ENCODE assay signal across 12 cellular contexts in the genomic region with DNA sequence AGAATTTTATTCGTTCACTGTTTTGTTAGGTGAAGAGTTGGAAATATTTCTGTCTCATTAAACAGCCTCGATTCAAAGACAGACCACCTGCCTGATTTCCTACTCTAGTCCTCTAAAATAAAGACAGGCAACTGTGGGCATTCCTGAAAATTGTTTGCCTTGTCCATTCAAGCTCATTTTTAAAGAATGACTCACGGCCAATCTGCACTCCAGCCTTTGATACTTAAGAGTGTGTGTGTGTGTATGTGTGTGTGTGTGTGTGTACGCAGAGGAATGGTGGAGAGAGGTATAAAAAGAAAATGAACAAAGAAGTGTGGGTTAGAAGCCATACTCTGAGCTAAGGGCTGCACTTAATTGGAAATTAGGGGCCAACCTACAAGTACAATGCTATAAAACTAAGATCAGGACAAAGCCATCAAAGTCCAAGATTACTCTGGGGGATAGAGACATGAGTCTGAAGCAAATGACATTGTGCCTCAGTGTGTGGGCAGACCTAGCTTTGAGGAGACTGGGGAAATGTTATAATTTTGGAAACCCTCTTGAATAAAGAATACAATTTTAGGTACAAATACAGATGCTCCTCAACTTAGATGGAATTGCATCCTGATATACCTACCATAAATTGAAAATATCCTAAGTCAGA. TPM values are rescaled to one million over a fixed set of nuclear protein-coding genes. Genes with fewer than 3 reads are reported as not detected.
DNase-seq lines count a peak whose midpoint lies in the region; ATAC-seq, FAIRE-seq and TF ChIP-seq lines count a peak whose summit lies in the region.
"Had no signal": no experiment of that assay in that cellular context is flagged by ENCODE, and none has a peak within 500 bp of the region (broad histone marks: within the 10 kb centered on the region; RNA-seq: fewer than 3 reads in every experiment).

No MANE protein-coding gene starts in this region.

- DNase-seq in COLO829 (ENCODE audit: low spot score) (peak; percentile 56), LHCN-M2 (ENCODE audit: low read depth) (peak; percentile 93), K562 (ENCODE audit: extremely low read depth in 1 of 4, low spot score in 3 of 4) (peak in 1 of 4 experiments; percentile 23), mesendoderm (peak; percentile 23), NAMALWA (ENCODE audit: low spot score) (no peak), tibial artery (no peak)
- DNase-seq in activated naive CD4-positive, alpha-beta T cell treated with anti-CD3 and anti-CD28 coated beads, Interleukin-2, amount 10 ng/mL, durations not matched to agents 7 days and 5 days, result no peak
- no peak for DNase-seq in activated naive CD8-positive, alpha-beta T cell treated with anti-CD3 and anti-CD28 coated beads for 36 hours
- DNase-seq: activated T-cell treated with anti-CD3 and anti-CD28 coated beads, Interleukin-2, amount 50 U/mL, for 24 hours; NCI-H1694; stomach had no signal

- no peaks in the 10 kb centered on the region for H3K27me3 ChIP-seq in K562 (ENCODE audit: control insufficient read depth in 2 of 2, insufficient read depth in 2 of 2, low read length in 2 of 2)
- no peaks in the 10 kb centered on the region for H3K27me3 ChIP-seq in mesendoderm (ENCODE audit: insufficient read depth, low read length, poor library complexity)
- H3K27me3 ChIP-seq in tibial artery, result peaks cover 0 to 2% of the 10 kb centered on the region in 2 donors
- H3K27me3 ChIP-seq: stomach had no signal

- no peak for TF ChIP-seq POLR2A in K562 (conservative IDR thresholded peaks at IDR 0.05)

- H3K36me3 ChIP-seq in K562 (ENCODE audit: control insufficient read depth, insufficient read depth, low read length) (no peaks in the 10 kb centered on the region), mesendoderm (ENCODE audit: control insufficient read depth, insufficient read depth, low read length) (no peaks in the 10 kb centered on the region), tibial artery (no peaks in the 10 kb centered on the region)
- H3K36me3 ChIP-seq: stomach had no signal

- no peak overlapping the region for H2AK5ac ChIP-seq in mesendoderm (ENCODE audit: low read length)

- no peak for TF ChIP-seq EP300 in K562 (IDR thresholded peaks at IDR 0.05; ENCODE audit: low read length)

- H3K27ac ChIP-seq in K562 (ENCODE audit: extremely low read depth, low read depth, low read length), result no peak overlapping the region
- H3K27ac ChIP-seq in mesendoderm (ENCODE audit: low read depth, low read length), result no peak overlapping the region
- no peak overlapping the region for H3K27ac ChIP-seq in tibial artery

- no peak overlapping the region for H2BK15ac ChIP-seq in mesendoderm (replicated peaks; ENCODE audit: low read depth)

- in situ Hi-C loops in K562 (cut with MboI), result loop anchor here (25.0 kb wide), 1 partner anchor 1010 kb away; no protein-coding TSS in a partner anchor

- H3K36me3 Mint-ChIP-seq in activated naive CD4-positive, alpha-beta T cell treated with anti-CD3 and anti-CD28 coated beads, Interleukin-2, amount 10 ng/mL, durations not matched to agents 7 days and 5 days, result no peaks in the 10 kb centered on the region
- no peaks in the 10 kb centered on the region for H3K36me3 Mint-ChIP-seq in activated naive CD8-positive, alpha-beta T cell treated with anti-CD3 and anti-CD28 coated beads for 36 hours

- H3K4me1 ChIP-seq in K562 (replicated peaks in 1 of 2; ENCODE audit: control insufficient read depth in 2 of 2, insufficient read depth in 2 of 2, low read length in 2 of 2), result peaks cover 0 to 6% of the 10 kb centered on the region in 2 experiments; a peak in 2 of 5 replicates
- H3K4me1 ChIP-seq in mesendoderm (ENCODE audit: control insufficient read depth, low read depth, low read length), result no peaks in the 10 kb centered on the region
- peaks cover 0 to 5% (median 0%) of the 10 kb centered on the region in 4 donors for H3K4me1 ChIP-seq in tibial artery

- no peak overlapping the region for H3K4me2 ChIP-seq in K562 (ENCODE audit: insufficient read depth, low read length)
- H3K4me2 ChIP-seq in mesendoderm (ENCODE audit: low read length), result no peak overlapping the region

- no peak for ATAC-seq in K562

- POLR2A ChIA-PET in K562 (lab: Yijun Ruan, JAX), result interaction anchor here (0.6 to 1.5 kb wide), 2 partner anchors 12 to 247 kb away, joined by 3 to 5 read pairs; no protein-coding TSS in a partner anchor

- peaks cover 17% of the 10 kb centered on the region for H3K27me3 Mint-ChIP-seq in activated naive CD4-positive, alpha-beta T cell treated with anti-CD3 and anti-CD28 coated beads, Interleukin-2, amount 10 ng/mL, durations not matched to agents 7 days and 5 days
- H3K27me3 Mint-ChIP-seq in activated naive CD8-positive, alpha-beta T cell treated with anti-CD3 and anti-CD28 coated beads for 36 hours, result peaks cover 5% of the 10 kb centered on the region

- FAIRE-seq in K562 (lab: Jason Lieb, UNC), result peak; percentile 15

- no peak overlapping the region for H2BK5ac ChIP-seq in mesendoderm (ENCODE audit: low read length)

- H3K79me2 ChIP-seq in K562 (ENCODE audit: control insufficient read depth, insufficient read depth, low read length) (no peaks in the 10 kb centered on the region), mesendoderm (ENCODE audit: control insufficient read depth, insufficient read depth, low read length) (no peaks in the 10 kb centered on the region)

- 10% methylated on average over 4 of the region's 4 CpGs for WGBS in K562 (ENCODE audit: insufficient coverage, low coverage, missing lambda C conversion rate)
- WGBS in mesendoderm (ENCODE audit: extremely low coverage, insufficient coverage, low lambda C conversion rate), result no CpG with 5 or more reads among the region's 4 CpGs

- no peak overlapping the region for H3K4ac ChIP-seq in mesendoderm (ENCODE audit: low read depth, low read length)

- H3K18ac ChIP-seq in mesendoderm (ENCODE audit: low read length), result no peak overlapping the region

- H3K9me3 ChIP-seq in K562 (replicated peaks; ENCODE audit: control insufficient read depth, insufficient read depth, low read depth, low read length) (no peaks in the 10 kb centered on the region), tibial artery (no peaks in the 10 kb centered on the region)
- H3K9me3 ChIP-seq: stomach had no signal

- CTCF ChIA-PET in K562 (lab: Yijun Ruan, JAX; ENCODE audit: low intra/inter-chr PET ratio), result no interaction called here
- CTCF ChIA-PET in activated naive CD4-positive, alpha-beta T cell treated with anti-CD3 and anti-CD28 coated beads, Interleukin-2, amount 10 ng/mL, durations not matched to agents 7 days and 5 days (lab: Charles Lee), result interaction anchor here (0.6 to 2.2 kb wide), 6 partner anchors 10 to 574 kb away, joined by 3 to 11 read pairs (median 4); a partner anchor contains a TSS

- H3K9me1 ChIP-seq in K562 (ENCODE audit: control insufficient read depth, insufficient read depth, low read length), result no peaks in the 10 kb centered on the region

- H3K27ac Mint-ChIP-seq in activated naive CD4-positive, alpha-beta T cell treated with anti-CD3 and anti-CD28 coated beads, Interleukin-2, amount 10 ng/mL, durations not matched to agents 7 days and 5 days, result no peak overlapping the region
- no peak overlapping the region for H3K27ac Mint-ChIP-seq in activated naive CD8-positive, alpha-beta T cell treated with anti-CD3 and anti-CD28 coated beads for 36 hours
- H3K27ac Mint-ChIP-seq: activated T-cell treated with anti-CD3 and anti-CD28 coated beads, Interleukin-2, amount 50 U/mL, for 24 hours; T-helper 1 cell treated with Interleukin-12 subunit alpha and Interleukin-12 subunit beta and Interleukin-4 antibody, amounts not matched to agents 30 μg/mL and 1 μg/mL, for 36 hours had no signal

- H3K79me1 ChIP-seq in mesendoderm (ENCODE audit: low read length), result no peaks in the 10 kb centered on the region

- BruUV-seq in K562 (replicated peaks; lab: Mats Ljungman, UMichigan), result no TSS peak

- H3K56ac ChIP-seq in mesendoderm (ENCODE audit: low read length), result no peak overlapping the region

- peaks cover 42% of the 10 kb centered on the region for H3K4me1 Mint-ChIP-seq in activated naive CD4-positive, alpha-beta T cell treated with anti-CD3 and anti-CD28 coated beads, Interleukin-2, amount 10 ng/mL, durations not matched to agents 7 days and 5 days
- peaks cover 3% of the 10 kb centered on the region for H3K4me1 Mint-ChIP-seq in activated naive CD8-positive, alpha-beta T cell treated with anti-CD3 and anti-CD28 coated beads for 36 hours

- intact Hi-C loops in K562 (cut with micrococcal nuclease), result loop anchor here (5.0 to 10.0 kb wide), 2 partner anchors 40 to 448 kb away; no protein-coding TSS in a partner anchor
- intact Hi-C loops in tibial artery (cut with DNase I; ENCODE audit: low total_unique reads), result no loop called here

- H3K23ac ChIP-seq in mesendoderm (ENCODE audit: low read length), result no peak overlapping the region

- H3K9ac ChIP-seq in K562 (ENCODE audit: insufficient read depth in 1 of 2, low read depth in 2 of 2, low read length in 2 of 2), result no peak overlapping the region
- no peak overlapping the region for H3K9ac ChIP-seq in mesendoderm (ENCODE audit: low read length)

- H2BK120ac ChIP-seq in mesendoderm (ENCODE audit: low read depth, low read length), result no peak overlapping the region

- TF ChIP-seq RAD21 in K562 (CRISPR knock-in tag; conservative IDR thresholded peaks at IDR 0.05 in 1 of 2, IDR thresholded peaks at IDR 0.05 in 1 of 2), result no peak

- H2AFZ ChIP-seq in K562 (ENCODE audit: low read depth, low read length), result no peak overlapping the region

- H3K4me3 Mint-ChIP-seq in activated naive CD4-positive, alpha-beta T cell treated with anti-CD3 and anti-CD28 coated beads, Interleukin-2, amount 10 ng/mL, durations not matched to agents 7 days and 5 days, result no peak overlapping the region
- H3K4me3 Mint-ChIP-seq in activated naive CD8-positive, alpha-beta T cell treated with anti-CD3 and anti-CD28 coated beads for 36 hours, result no peak overlapping the region
- H3K4me3 Mint-ChIP-seq: activated T-cell treated with anti-CD3 and anti-CD28 coated beads, Interleukin-2, amount 50 U/mL, for 24 hours; T-helper 1 cell treated with Interleukin-12 subunit alpha and Interleukin-12 subunit beta and Interleukin-4 antibody, amounts not matched to agents 30 μg/mL and 1 μg/mL, for 36 hours had no signal

- peaks cover 4% of the 10 kb centered on the region for H3K9me3 Mint-ChIP-seq in activated naive CD4-positive, alpha-beta T cell treated with anti-CD3 and anti-CD28 coated beads, Interleukin-2, amount 10 ng/mL, durations not matched to agents 7 days and 5 days
- no peaks in the 10 kb centered on the region for H3K9me3 Mint-ChIP-seq in activated naive CD8-positive, alpha-beta T cell treated with anti-CD3 and anti-CD28 coated beads for 36 hours
- H3K9me3 Mint-ChIP-seq: activated T-cell treated with anti-CD3 and anti-CD28 coated beads, Interleukin-2, amount 50 U/mL, for 24 hours had no signal

- no peak overlapping the region for H4K5ac ChIP-seq in mesendoderm (ENCODE audit: low read length)

- H4K20me1 ChIP-seq in K562 (replicated peaks; ENCODE audit: control insufficient read depth, insufficient read depth, low read length), result no peaks in the 10 kb centered on the region

- no peak overlapping the region for H4K8ac ChIP-seq in mesendoderm (ENCODE audit: low read depth, low read length)

- TF ChIP-seq CTCF in K562 (IDR thresholded peaks at IDR 0.05 in 2 of 3, conservative IDR thresholded peaks at IDR 0.05 in 1 of 3; ENCODE audit: insufficient read depth in 2 of 3, low read depth in 1 of 3, low read length in 3 of 3) (no peak), tibial artery (IDR thresholded peaks at IDR 0.05) (no peak)

- no peak overlapping the region for H3K4me3 ChIP-seq in K562
- no peak overlapping the region for H3K4me3 ChIP-seq in mesendoderm (ENCODE audit: low read length)
- no peak overlapping the region for H3K4me3 ChIP-seq in tibial artery
- H3K4me3 ChIP-seq: stomach had no signal

RNA-seq across cellular contexts. Expression of a gene that starts 45.6 kb away (rescaled TPM):
- 3.9 and 4.5 TPM in 2 replicates for total RNA-seq in LHCN-M2 (2014; rRNA removed)
- polyA plus RNA-seq in LHCN-M2 (2012), result 0.86 TPM
- 86.5 and 141 TPM in 2 replicates for total RNA-seq in K562 (2011; cell fraction: chromatin; rRNA removed; ENCODE audit: low replicate concordance)
- 70.0 and 75.7 TPM in 2 replicates for total RNA-seq in K562 (2011; cell fraction: nucleolus; rRNA removed)
- 87.0 and 111 TPM in 2 replicates for total RNA-seq in K562 (2011; cell fraction: nucleoplasm; rRNA removed)
- 140 and 162 TPM in 2 replicates for total RNA-seq in K562 (2014; rRNA removed)
- 95.8 and 106 TPM in 2 replicates for total RNA-seq in K562 (2014; rRNA removed; fragmentation: Illumina TruSeq; extraction: Trizol)
- 144 and 150 TPM in 2 replicates for total RNA-seq in K562 (2015; rRNA removed; fragmentation: Illumina TruSeq; extraction: Trizol)
- total RNA-seq in K562 (2021), result 90.4 and 92.2 TPM in 2 replicates
- 95.5 and 98.7 TPM in 2 replicates for polyA plus RNA-seq in K562 (2011; rRNA removed)
- polyA plus RNA-seq in K562 (2011; cell fraction: cytosol; rRNA removed), result 78.1 and 92.3 TPM in 2 replicates
- polyA plus RNA-seq in K562 (2011; cell fraction: nucleus; rRNA removed), result 131 and 154 TPM in 2 replicates
- polyA plus RNA-seq in K562 (2012), result 96.0 and 204 TPM in 2 replicates
- 122 and 149 TPM in 2 replicates for polyA plus RNA-seq in K562 (2014; fragmentation: Illumina TruSeq; extraction: Trizol)
- polyA plus RNA-seq in K562 (2014; fragmentation: Nextera tagmentation; extraction: Ambion mirVana), result 10 to 100 TPM; 37.0 to 37.8 TPM
- 135 and 156 TPM in 2 replicates for polyA plus RNA-seq in K562 (2014; rRNA removed)
- 49.6 and 59.2 TPM in 2 replicates for polyA minus RNA-seq in K562 (2011; rRNA and poly(A)+ RNA removed)
- polyA minus RNA-seq in K562 (2011; cell fraction: cytosol; rRNA and poly(A)+ RNA removed), result 41.8 and 47.4 TPM in 2 replicates
- 58.6 and 82.4 TPM in 2 replicates for polyA minus RNA-seq in K562 (2011; cell fraction: nucleus; rRNA and poly(A)+ RNA removed)
- polyA plus RNA-seq in mesendoderm (2013, experiment 1 of 2), result 41.4 TPM
- polyA plus RNA-seq in mesendoderm (2013, experiment 2 of 2), result 39.4 TPM
- 10 to 100 TPM; 25.8 to 27.0 TPM for total RNA-seq in activated naive CD8-positive, alpha-beta T cell treated with anti-CD3 and anti-CD28 coated beads for 36 hours

RNA-seq across cellular contexts. Expression of a gene that starts 59.6 kb away (rescaled TPM):
- 89.0 and 107 TPM in 2 replicates for total RNA-seq in LHCN-M2 (2014; rRNA removed)
- 33.4 TPM for polyA plus RNA-seq in LHCN-M2 (2012)
- 54.6 and 119 TPM in 2 replicates for total RNA-seq in K562 (2011; cell fraction: chromatin; rRNA removed; ENCODE audit: low replicate concordance)
- total RNA-seq in K562 (2011; cell fraction: nucleolus; rRNA removed), result 45.7 and 45.9 TPM in 2 replicates
- 59.8 and 74.6 TPM in 2 replicates for total RNA-seq in K562 (2011; cell fraction: nucleoplasm; rRNA removed)
- 104 TPM in 2 replicates for total RNA-seq in K562 (2014; rRNA removed)
- 230 and 267 TPM in 2 replicates for total RNA-seq in K562 (2014; rRNA removed; fragmentation: Illumina TruSeq; extraction: Trizol)
- 137 and 158 TPM in 2 replicates for total RNA-seq in K562 (2015; rRNA removed; fragmentation: Illumina TruSeq; extraction: Trizol)
- total RNA-seq in K562 (2021), result 153 and 163 TPM in 2 replicates
- 221 and 303 TPM in 2 replicates for polyA plus RNA-seq in K562 (2011; rRNA removed)
- 49.8 and 118 TPM in 2 replicates for polyA plus RNA-seq in K562 (2011; cell fraction: cytosol; rRNA removed)
- polyA plus RNA-seq in K562 (2011; cell fraction: nucleus; rRNA removed), result 28.7 and 48.0 TPM in 2 replicates
- polyA plus RNA-seq in K562 (2012), result 87.5 and 143 TPM in 2 replicates
- polyA plus RNA-seq in K562 (2014; fragmentation: Illumina TruSeq; extraction: Trizol), result 217 and 218 TPM in 2 replicates
- 100 to 1,000 TPM; 696 to 806 TPM for polyA plus RNA-seq in K562 (2014; fragmentation: Nextera tagmentation; extraction: Ambion mirVana)
- polyA plus RNA-seq in K562 (2014; rRNA removed), result 174 and 183 TPM in 2 replicates
- polyA minus RNA-seq in K562 (2011; rRNA and poly(A)+ RNA removed), result 236 and 245 TPM in 2 replicates
- polyA minus RNA-seq in K562 (2011; cell fraction: cytosol; rRNA and poly(A)+ RNA removed), result 38.3 and 40.2 TPM in 2 replicates
- polyA minus RNA-seq in K562 (2011; cell fraction: nucleus; rRNA and poly(A)+ RNA removed), result 18.6 and 50.8 TPM in 2 replicates
- polyA plus RNA-seq in mesendoderm (2013, experiment 1 of 2), result 149 TPM
- polyA plus RNA-seq in mesendoderm (2013, experiment 2 of 2), result 153 TPM
- total RNA-seq in activated naive CD8-positive, alpha-beta T cell treated with anti-CD3 and anti-CD28 coated beads for 36 hours, result 10 to 100 TPM; 92.4 to 93.4 TPM

Comparison
In these comparisons a context has a peak if more than half of its experiments do, and no peak if none do; other contexts are left out.
1. DNase-seq: peak in COLO829 (single experiment), LHCN-M2 (single experiment) and mesendoderm (single experiment); none in activated naive CD4-positive, alpha-beta T cell treated with anti-CD3 and anti-CD28 coated beads, Interleukin-2, amount 10 ng/mL, durations not matched to agents 7 days and 5 days (single experiment), NAMALWA (single experiment), tibial artery (0 of 2) and activated naive CD8-positive, alpha-beta T cell treated with anti-CD3 and anti-CD28 coated beads for 36 hours (single experiment).